Comparison of ENCODE assay signal across 21 cellular contexts in genomic region chr12:105071981-105072380, GRCh38. TPM values are rescaled to one million over a fixed set of nuclear protein-coding genes. Genes with fewer than 3 reads are reported as not detected.
DNase-seq lines count a peak whose midpoint lies in the region; ATAC-seq, FAIRE-seq and TF ChIP-seq lines count a peak whose summit lies in the region.
"Had no signal": no experiment of that assay in that cellular context is flagged by ENCODE, and none has a peak within 500 bp of the region (broad histone marks: within the 10 kb centered on the region; RNA-seq: fewer than 3 reads in every experiment).

No MANE protein-coding gene starts in this region.

- H3K9me2 ChIP-seq in Karpas-422 (replicated peaks; ENCODE audit: insufficient read depth, low read length), result no peaks in the 10 kb centered on the region

- no peak for ATAC-seq in GM18907 (IDR thresholded peaks at IDR 0.05; ENCODE audit: unreplicated experiment)
- ATAC-seq in HG02973 (IDR thresholded peaks at IDR 0.05; ENCODE audit: unreplicated experiment), result no peak
- ATAC-seq: CD8-positive, alpha-beta T cell had no signal

- H2AFZ ChIP-seq in Karpas-422 (ENCODE audit: low read length), result no peak overlapping the region
- H2AFZ ChIP-seq: GM23248 had no signal

- no peaks in the 10 kb centered on the region for H3K9me3 ChIP-seq in Karpas-422 (ENCODE audit: low read length)
- H3K9me3 ChIP-seq: BLaER1, Caco-2 had no signal

- DNase-seq in Karpas-422, result no peak
- no peak for DNase-seq in frontal cortex (ENCODE audit: low spot score in 2 of 2)
- no peak for DNase-seq in nephron progenitor cell
- DNase-seq: 8988T; Caco-2; CD4-positive, CD25-positive, alpha-beta regulatory T cell; CD8-positive, alpha-beta T cell; DMS153; DND-41; GF-D8; GM23248; H7 had no signal

- H3K9me3 Mint-ChIP-seq in nephron progenitor cell, result no peaks in the 10 kb centered on the region
- H3K9me3 Mint-ChIP-seq: CD8-positive, alpha-beta T cell had no signal

- peak overlapping the region; percentile 10 for H3K4me2 ChIP-seq in Karpas-422 (ENCODE audit: low read depth, low read length, poor library complexity, severe bottlenecking)
- H3K4me2 ChIP-seq: BLaER1 had no signal

- no peak overlapping the region for H3K27ac Mint-ChIP-seq in nephron progenitor cell
- H3K27ac Mint-ChIP-seq: CD4-positive, CD25-positive, alpha-beta regulatory T cell; CD8-positive, alpha-beta T cell had no signal

- H3K36me3 ChIP-seq in Karpas-422 (ENCODE audit: insufficient read depth, low read length), result no peaks in the 10 kb centered on the region
- H3K36me3 ChIP-seq: BLaER1 had no signal

- FAIRE-seq in A204.1 (lab: Jason Lieb, UNC) (peak; percentile 82), TTC549 (lab: Jason Lieb, UNC) (peak; percentile 74), frontal cortex (lab: Jason Lieb, UNC) (peak; percentile 58)
- FAIRE-seq: GM12891, GM18507, H1 had no signal

- H3K27me3 ChIP-seq in Karpas-422 (ENCODE audit: low read length), result no peaks in the 10 kb centered on the region
- H3K27me3 ChIP-seq: BLaER1 had no signal

- H4K20me1 ChIP-seq in Karpas-422 (ENCODE audit: insufficient read depth, low read depth, low read length), result no peaks in the 10 kb centered on the region
- H4K20me1 ChIP-seq: BLaER1 had no signal

- TF ChIP-seq CTCF in nephron progenitor cell (IDR thresholded peaks at IDR 0.05), result no peak

- H3K36me3 Mint-ChIP-seq in nephron progenitor cell (ENCODE audit: low read depth), result no peaks in the 10 kb centered on the region
- H3K36me3 Mint-ChIP-seq: CD4-positive, CD25-positive, alpha-beta regulatory T cell; CD8-positive, alpha-beta T cell had no signal

- no peak overlapping the region for H3K27ac ChIP-seq in Karpas-422 (ENCODE audit: low read length)
- H3K27ac ChIP-seq: BLaER1, C4-2B, GM23248 had no signal

- no peak overlapping the region for H3K9ac ChIP-seq in Karpas-422 (ENCODE audit: low read length)
- H3K9ac ChIP-seq: BLaER1, GM23248 had no signal

- no peak overlapping the region for H3K4me3 ChIP-seq in Karpas-422 (ENCODE audit: low read length)
- H3K4me3 ChIP-seq: BLaER1, GM23248 had no signal

- no peak overlapping the region for H3K4me3 Mint-ChIP-seq in nephron progenitor cell
- H3K4me3 Mint-ChIP-seq: CD4-positive, CD25-positive, alpha-beta regulatory T cell; CD8-positive, alpha-beta T cell had no signal

- H3K4me1 Mint-ChIP-seq in nephron progenitor cell, result peaks cover 9% of the 10 kb centered on the region
- H3K4me1 Mint-ChIP-seq: CD4-positive, CD25-positive, alpha-beta regulatory T cell had no signal

- no peaks in the 10 kb centered on the region for H3K79me2 ChIP-seq in Karpas-422 (ENCODE audit: low read length)

- no peaks in the 10 kb centered on the region for H3K27me3 Mint-ChIP-seq in nephron progenitor cell (ENCODE audit: low read depth, poor library complexity)

- peaks cover 20% of the 10 kb centered on the region for H3K4me1 ChIP-seq in Karpas-422 (ENCODE audit: low read length)
- H3K4me1 ChIP-seq: Caco-2 had no signal

RNA-seq across cellular contexts. Expression of gene ALDH1L2, which starts 12.3 kb away (rescaled TPM):
- total RNA-seq in Karpas-422 (2014; rRNA removed; shearing (Covaris generic); ENCODE audit: low replicate concordance), result not detected in 2 replicates
- total RNA-seq in frontal cortex, result 4.9 TPM
- total RNA-seq: CD4-positive, CD25-positive, alpha-beta regulatory T cell; CD8-positive, alpha-beta T cell had no signal

RNA-seq across cellular contexts. Expression of gene WASHC4, which starts 35.5 kb away (rescaled TPM):
- total RNA-seq in Karpas-422 (2014; rRNA removed; shearing (Covaris generic); ENCODE audit: low replicate concordance), result 67.1 and 93.0 TPM in 2 replicates
- total RNA-seq in frontal cortex, result 73.0 TPM
